ENCODE assay signal across 1 cellular context in genomic region chr16:85479972-85480726, GRCh38.
TF ChIP-seq lines count a peak whose summit lies in the region.

No MANE protein-coding gene starts in this region.

TF ChIP-seq in GM23338, 12 proteins besides CTCF, POLR2A, EP300 and RAD21 (continued from another document):
- TF ChIP-seq EZH2phosphoT487 (IDR thresholded peaks at IDR 0.05; ENCODE audit: unreplicated experiment) (no peak), ZNF114 (CRISPR knock-in tag; IDR thresholded peaks at IDR 0.05) (no peak), ZNF331 (CRISPR knock-in tag; IDR thresholded peaks at IDR 0.05; ENCODE audit: low read depth) (no peak), NANOG (IDR thresholded peaks at IDR 0.05; ENCODE audit: borderline replicate concordance) (no peak), EZH2 (IDR thresholded peaks at IDR 0.05; ENCODE audit: low read depth, unreplicated experiment) (no peak)
